ENCODE assay signal across 8 cellular contexts in genomic region chr2:173884403-173884802, GRCh38.
DNase-seq lines count a peak whose midpoint lies in the region; ATAC-seq, FAIRE-seq and TF ChIP-seq lines count a peak whose summit lies in the region.

No MANE protein-coding gene starts in this region.

- H3K36me3 ChIP-seq in colonic mucosa, result no peaks in the 10 kb centered on the region

- peak; percentile 36 to 58; a peak in 4 of 5 replicates for TF ChIP-seq RAD21 in A549 (conservative IDR thresholded peaks at IDR 0.05 in 1 of 2, IDR thresholded peaks at IDR 0.05 in 1 of 2)

- intact Hi-C loops in colonic mucosa (cut with DNase I), result loop anchor here (10.0 kb wide), 2 partner anchors 160 to 460 kb away; no protein-coding TSS in a partner anchor

- ATAC-seq in A549 (peak; percentile 34 to 84; a peak in 4 of 6 replicates), GM21423 (IDR thresholded peaks at IDR 0.05; ENCODE audit: unreplicated experiment) (no peak), GM21576 (IDR thresholded peaks at IDR 0.05; ENCODE audit: unreplicated experiment) (no peak), HG03159 (IDR thresholded peaks at IDR 0.05; ENCODE audit: unreplicated experiment) (no peak)

- H3K27me3 ChIP-seq in colonic mucosa, result no peaks in the 10 kb centered on the region

- no peak for FAIRE-seq in A549 (lab: Jason Lieb, UNC)

- H3K9me3 ChIP-seq in A549, result peaks cover 17% of the 10 kb centered on the region
- no peaks in the 10 kb centered on the region for H3K9me3 ChIP-seq in colonic mucosa

- H3K4me1 ChIP-seq in A549, result no peaks in the 10 kb centered on the region
- no peaks in the 10 kb centered on the region for H3K4me1 ChIP-seq in colonic mucosa

- H3K9ac ChIP-seq in colonic mucosa (ENCODE audit: low read depth in 2 of 2, low read length in 2 of 2), result no peak overlapping the region

- no peak overlapping the region for H3K4me3 ChIP-seq in A549
- no peak overlapping the region for H3K4me3 ChIP-seq in colonic mucosa

- CTCF ChIA-PET in A549 (lab: Yijun Ruan, JAX), result interaction anchor here (0.6 to 0.7 kb wide), 4 partner anchors 28 to 329 kb away, joined by 3 to 5 read pairs (median 4); no protein-coding TSS in a partner anchor

- no peak for TF ChIP-seq EP300 in A549 (IDR thresholded peaks at IDR 0.05)

- DNase-seq in A549 (ENCODE audit: low read depth in 1 of 2, low spot score in 1 of 2) (peak in 1 of 2 experiments; percentile 46), GM04504 (ENCODE audit: low read depth) (peak; percentile 32), RPMI8226 (peak; percentile 55), colonic mucosa (peak; percentile 34), medulla oblongata (ENCODE audit: extremely low spot score) (peak; percentile 68)

- 80% methylated on average over 1 of the region's 1 CpG for whole genome bisulfite sequencing in A549 (ENCODE audit: missing lambda C conversion rate)

- POLR2A ChIA-PET in A549 (lab: Yijun Ruan, JAX), result interaction anchor here (0.7 kb wide), 1 partner anchor 577 kb away, joined by 3 read pairs; no protein-coding TSS in a partner anchor

- TF ChIP-seq CTCF in A549 (IDR thresholded peaks at IDR 0.05), result peak; percentile 39
- peak; percentile 55 for TF ChIP-seq CTCF in colonic mucosa (IDR thresholded peaks at IDR 0.05)

- no peak overlapping the region for H3K4me2 ChIP-seq in A549

- H3K27ac ChIP-seq in A549 (no peak overlapping the region), colonic mucosa (no peak overlapping the region)

- no peak for TF ChIP-seq POLR2A in A549 (IDR thresholded peaks at IDR 0.05; ENCODE audit: low read length)

TF ChIP-seq in A549, 52 proteins besides CTCF, POLR2A, EP300 and RAD21:
- no peak for TF ChIP-seq NFE2L2 (conservative IDR thresholded peaks at IDR 0.05; ENCODE audit: low read length)
- TF ChIP-seq PBX3 (IDR thresholded peaks at IDR 0.05), result no peak
- TF ChIP-seq ZFP36 (IDR thresholded peaks at IDR 0.05; ENCODE audit: borderline replicate concordance, partially characterized antibody), result no peak
- TF ChIP-seq HMGXB4 (CRISPR knock-in tag; IDR thresholded peaks at IDR 0.05; ENCODE audit: borderline replicate concordance), result no peak
- TF ChIP-seq SMC3 (IDR thresholded peaks at IDR 0.05), result peak; percentile 59

Comparison
In these comparisons a context has a peak if more than half of its experiments do, and no peak if none do; other contexts are left out.
1. ATAC-seq: peak in A549 (2 of 2); none in GM21423 (single experiment), GM21576 (single experiment) and HG03159 (single experiment).